Comparison of ENCODE assay signal across 21 cellular contexts in genomic region chr2:187435078-187435477, GRCh38.
"Had no signal": no experiment of that assay in that cellular context is flagged by ENCODE, and none has a peak within 500 bp of the region (broad histone marks: within the 10 kb centered on the region; RNA-seq: fewer than 3 reads in every experiment).

No MANE protein-coding gene starts in this region.

- H3K36me3 Mint-ChIP-seq: T-cell had no signal

- ATAC-seq: stimulated activated naive CD8-positive, alpha-beta T cell treated with anti-CD3 and anti-CD28 coated beads, Interleukin-15, Interleukin-2, amounts not matched to agents 100 U/mL and 50 U/mL, for 24 hours; T-cell had no signal

- H3K27ac Mint-ChIP-seq: T-cell had no signal

- H3K4me3 ChIP-seq: coronary artery, esophagus squamous epithelium, lung, vagina had no signal

- H3K9me3 ChIP-seq: esophagus squamous epithelium, vagina had no signal

- H3K4me1 Mint-ChIP-seq: central memory CD8-positive, alpha-beta T cell; T-cell had no signal

- H3K4me1 ChIP-seq: vagina had no signal

- H3K27ac ChIP-seq: brain microvascular endothelial cell, coronary artery, vagina had no signal

- H3K27me3 Mint-ChIP-seq: central memory CD8-positive, alpha-beta T cell; T-cell had no signal

- H3K27me3 ChIP-seq: brain microvascular endothelial cell, esophagus squamous epithelium, vagina had no signal

- H3K36me3 ChIP-seq: brain microvascular endothelial cell, esophagus squamous epithelium, vagina had no signal

- H3K9me3 Mint-ChIP-seq: central memory CD8-positive, alpha-beta T cell; T-cell had no signal

- DNase-seq: activated CD4-positive, CD25-positive, alpha-beta regulatory T cell treated with anti-CD3 and anti-CD28 coated beads, Interleukin-2, amount 50 U/mL, for 72 hours; activated CD8-positive, alpha-beta memory T cell treated with anti-CD3 and anti-CD28 coated beads for 24 hours; activated CD8-positive, alpha-beta memory T cell treated with anti-CD3 and anti-CD28 coated beads, Interleukin-2, amount 50 U/mL, for 48 hours; activated effector memory CD4-positive, alpha-beta T cell treated with Interleukin-2 at 50 U/mL for 16 hours; activated naive CD4-positive, alpha-beta T cell treated with anti-CD3 and anti-CD28 coated beads, Interleukin-2, amount 50 U/mL, for 16 hours; activated T-cell treated with anti-CD3 and anti-CD28 coated beads, Interleukin-2, amount 50 U/mL, for 48 hours; aorta; brain microvascular endothelial cell; esophagus squamous epithelium; hippocampal formation; islet precursor cell; occipital lobe; posterior cingulate gyrus; stimulated activated CD8-positive, alpha-beta memory T cell treated with anti-CD3 and anti-CD28 coated beads, Interleukin-4, amount 100 ng/mL, for 48 hours; stimulated activated naive CD8-positive, alpha-beta T cell treated with anti-CD3 and anti-CD28 coated beads, Interleukin-15, Interleukin-2, amounts not matched to agents 100 U/mL and 50 U/mL, for 24 hours; T-cell; trophoblast cell had no signal

- H3K4me3 Mint-ChIP-seq: central memory CD8-positive, alpha-beta T cell; T-cell had no signal
